10 cellular contexts compared by ENCODE assay signal in the genomic region with DNA sequence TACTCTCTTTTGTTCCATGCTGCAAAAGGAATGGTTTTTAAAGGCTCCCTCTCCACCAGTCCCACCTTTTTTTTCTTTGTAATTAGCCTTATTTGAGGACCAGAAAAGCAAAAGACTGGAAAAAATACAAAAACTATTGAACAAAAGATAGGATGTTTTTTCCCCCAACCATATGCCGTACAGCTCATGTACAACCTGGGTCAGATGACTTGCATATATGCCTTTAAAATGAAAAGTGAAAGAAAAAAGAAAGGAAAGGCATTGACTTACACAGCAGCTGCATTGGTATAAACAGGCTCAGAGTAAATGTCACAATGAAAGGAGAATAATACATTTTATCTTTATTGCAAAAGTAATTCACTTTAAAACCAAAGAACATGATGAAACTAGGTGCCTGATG.
DNase-seq lines count a peak whose midpoint lies in the region; ATAC-seq and TF ChIP-seq lines count a peak whose summit lies in the region.
"Had no signal": no experiment of that assay in that cellular context is flagged by ENCODE, and none has a peak within 500 bp of the region (broad histone marks: within the 10 kb centered on the region; RNA-seq: fewer than 3 reads in every experiment).

No MANE protein-coding gene starts in this region.

- no peak for TF ChIP-seq CTCF in GM13976 (IDR thresholded peaks at IDR 0.05; ENCODE audit: borderline replicate concordance, control extremely low read depth, extremely low read depth, insufficient read depth, missing control alignments)

- H3K36me3 Mint-ChIP-seq in activated naive CD8-positive, alpha-beta T cell treated with anti-CD3 and anti-CD28 coated beads, Interleukin-2, amount 50 U/mL, for 24 hours (ENCODE audit: low read depth): peaks cover 4% of the 10 kb centered on the region

- DNase-seq in GM13976 (ENCODE audit: low spot score): peak; percentile 7
- no peak for DNase-seq in activated naive CD8-positive, alpha-beta T cell treated with anti-CD3 and anti-CD28 coated beads, Interleukin-2, amount 50 U/mL, for 24 hours
- DNase-seq in MV-4-11 (lab: John Stamatoyannopoulos, UW): no peak
- DNase-seq in NCI-H526 treated with DMSO at 0.1 percent for 48 hours (lab: John Stamatoyannopoulos, UW): no peak
- DNase-seq in kidney glomerular epithelial cell (lab: John Stamatoyannopoulos, UW): no peak
- no peak for DNase-seq in stimulated activated CD4-positive, alpha-beta T cell treated with anti-CD3 and anti-CD28 coated beads, Interleukin-15, amount 100 ng/mL, for 24 hours
- DNase-seq: Kasumi-1, PC-9 had no signal

- ATAC-seq in GM19372 (IDR thresholded peaks at IDR 0.05; ENCODE audit: low read depth, unreplicated experiment): peak; percentile 95
- ATAC-seq in HG03159 (IDR thresholded peaks at IDR 0.05; ENCODE audit: unreplicated experiment): peak; percentile 83
- ATAC-seq in activated naive CD8-positive, alpha-beta T cell treated with anti-CD3 and anti-CD28 coated beads, Interleukin-2, amount 50 U/mL, for 24 hours: peak; percentile 92

- in situ Hi-C loops in GM13976 (cut with MboI; ENCODE audit: low sequenced_read_pairs, unreplicated experiment): no loop called here

- H3K9me3 Mint-ChIP-seq in activated naive CD8-positive, alpha-beta T cell treated with anti-CD3 and anti-CD28 coated beads, Interleukin-2, amount 50 U/mL, for 24 hours: no peaks in the 10 kb centered on the region

- peak overlapping the region; percentile 79 for H3K27ac Mint-ChIP-seq in activated naive CD8-positive, alpha-beta T cell treated with anti-CD3 and anti-CD28 coated beads, Interleukin-2, amount 50 U/mL, for 24 hours

- peak overlapping the region; percentile 24 for H3K4me3 Mint-ChIP-seq in activated naive CD8-positive, alpha-beta T cell treated with anti-CD3 and anti-CD28 coated beads, Interleukin-2, amount 50 U/mL, for 24 hours

- no peaks in the 10 kb centered on the region for H3K27me3 Mint-ChIP-seq in activated naive CD8-positive, alpha-beta T cell treated with anti-CD3 and anti-CD28 coated beads, Interleukin-2, amount 50 U/mL, for 24 hours

- H3K4me1 Mint-ChIP-seq in activated naive CD8-positive, alpha-beta T cell treated with anti-CD3 and anti-CD28 coated beads, Interleukin-2, amount 50 U/mL, for 24 hours: peaks cover 12% of the 10 kb centered on the region
